8 cellular contexts compared by ENCODE assay signal in the genomic region with DNA sequence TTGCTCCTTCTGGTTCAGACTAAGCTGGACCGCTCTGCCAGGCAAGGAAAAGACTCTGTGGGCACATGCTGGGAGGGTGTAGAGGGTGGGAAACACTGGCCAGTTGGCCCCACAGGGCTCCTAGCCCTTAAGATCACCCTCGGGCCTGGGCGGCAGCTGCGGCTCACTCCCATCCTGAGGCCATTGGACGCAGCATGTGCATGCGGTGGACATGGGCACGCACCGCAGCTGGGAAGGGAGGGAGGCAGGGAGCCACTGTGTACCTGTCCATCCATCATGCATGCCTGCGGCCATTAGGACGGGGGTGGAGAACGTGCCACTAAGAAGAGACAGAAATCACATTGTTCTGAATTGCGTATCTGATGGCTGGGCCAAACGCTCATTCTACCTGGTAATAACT.
"Had no signal": no experiment of that assay in that cellular context is flagged by ENCODE, and none has a peak within 500 bp of the region (broad histone marks: within the 10 kb centered on the region; RNA-seq: fewer than 3 reads in every experiment).

No MANE protein-coding gene starts in this region.

- H3K36me3 Mint-ChIP-seq: IgD-negative memory B cell had no signal

- ATAC-seq: HCT116 had no signal

- H2AFZ ChIP-seq: GM23248 had no signal

- H3K4me1 ChIP-seq: HAP-1 had no signal

- DNase-seq: GOT3, H7, HFFc6, KBM-7 had no signal

- H3K9me3 ChIP-seq: HAP-1 had no signal

- H3K4me1 Mint-ChIP-seq: IgD-negative memory B cell had no signal

- H3K9ac ChIP-seq: GM23248 had no signal

- H3K4me3 Mint-ChIP-seq: HFFc6, IgD-negative memory B cell had no signal

- H3K36me3 ChIP-seq: HAP-1 had no signal

- H3K27ac ChIP-seq: GM23248 had no signal

- H3K4me3 ChIP-seq: GM23248, HAP-1 had no signal

- H3K27ac Mint-ChIP-seq: HFFc6, IgD-negative memory B cell had no signal
